In the genomic region with DNA sequence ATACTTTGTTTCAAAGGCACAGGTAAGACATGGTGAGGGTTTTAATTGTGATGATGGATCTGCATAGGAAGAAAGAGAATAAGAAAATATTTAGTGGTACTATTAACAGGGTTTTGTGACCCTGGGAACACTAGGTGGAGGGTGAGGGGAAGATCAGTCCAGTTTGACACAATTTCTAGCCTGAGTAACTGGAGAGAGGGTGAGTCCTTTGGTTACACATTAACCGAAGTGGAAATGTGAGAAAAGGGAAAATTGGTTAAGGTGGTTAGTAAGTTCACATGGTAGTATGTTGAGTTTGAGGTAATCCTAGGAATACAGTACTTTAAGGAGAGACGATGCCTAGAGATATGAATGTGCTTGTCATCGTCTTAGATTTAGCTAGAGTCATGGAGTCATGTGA, we compare ENCODE assay signal across 21 cellular contexts. TPM values are rescaled to one million over a fixed set of nuclear protein-coding genes. Genes with fewer than 3 reads are reported as not detected.
DNase-seq lines count a peak whose midpoint lies in the region; ATAC-seq and TF ChIP-seq lines count a peak whose summit lies in the region.
"Had no signal": no experiment of that assay in that cellular context is flagged by ENCODE, and none has a peak within 500 bp of the region (broad histone marks: within the 10 kb centered on the region; RNA-seq: fewer than 3 reads in every experiment).

No MANE protein-coding gene starts in this region.

- ATAC-seq in HG03460 (IDR thresholded peaks at IDR 0.05; ENCODE audit: unreplicated experiment) (no peak), GM19351 (IDR thresholded peaks at IDR 0.05; ENCODE audit: unreplicated experiment) (no peak)
- ATAC-seq: HCT116, K562 had no signal

- no peak overlapping the region for H3K4me3 Mint-ChIP-seq in Caco-2 (ENCODE audit: unreplicated experiment)
- H3K4me3 Mint-ChIP-seq: CD4-positive, alpha-beta T cell; HFFc6 had no signal

- no peaks in the 10 kb centered on the region for H3K9me3 ChIP-seq in Caco-2

- H3K4me3 ChIP-seq in epithelial cell of proximal tubule (ENCODE audit: low read depth, low read length) (no peak overlapping the region), Caco-2 (ENCODE audit: low read depth, low read length) (no peak overlapping the region)
- H3K4me3 ChIP-seq: K562 had no signal

- intact Hi-C loops in Caco-2 (cut with micrococcal nuclease; ENCODE audit: unreplicated experiment) = no loop called here

- BruUV-seq in Caco-2 (replicated peaks; lab: Mats Ljungman, UMichigan) = no TSS peak

- no peaks in the 10 kb centered on the region for H3K36me3 Mint-ChIP-seq in Caco-2 (ENCODE audit: insufficient read depth, unreplicated experiment)

- no peaks in the 10 kb centered on the region for H3K27me3 ChIP-seq in Caco-2 (replicated peaks; ENCODE audit: control insufficient read depth, insufficient read depth, low read length)

- no peaks in the 10 kb centered on the region for H3K4me1 ChIP-seq in Caco-2

- no peak overlapping the region for H3K27ac Mint-ChIP-seq in Caco-2 (ENCODE audit: unreplicated experiment)
- H3K27ac Mint-ChIP-seq: CD4-positive, alpha-beta T cell; HFFc6 had no signal

- no peaks in the 10 kb centered on the region for H3K9me3 Mint-ChIP-seq in Caco-2 (ENCODE audit: unreplicated experiment)
- H3K9me3 Mint-ChIP-seq: CD4-positive, alpha-beta T cell; HFFc6 had no signal

- H3K36me3 ChIP-seq in Caco-2 (ENCODE audit: control insufficient read depth, insufficient read depth, low read length) = no peaks in the 10 kb centered on the region

- H3K27me3 Mint-ChIP-seq in Caco-2 (ENCODE audit: insufficient read depth, unreplicated experiment) = peaks cover 31% of the 10 kb centered on the region

- H3K4me1 Mint-ChIP-seq in Caco-2 (ENCODE audit: low read depth, unreplicated experiment) = peaks cover 8% of the 10 kb centered on the region

- TF ChIP-seq CTCF in epithelial cell of proximal tubule (conservative IDR thresholded peaks at IDR 0.05; ENCODE audit: low read depth, low read length) = no peak
- TF ChIP-seq CTCF in Caco-2 (IDR thresholded peaks at IDR 0.05; ENCODE audit: insufficient read depth in 1 of 2, low read depth in 1 of 2, low read length in 1 of 2, severe bottlenecking in 1 of 2, unreplicated experiment in 1 of 2) = no peak

- CTCF ChIA-PET in Caco-2 (lab: Charles Lee) = no interaction called here

- DNase-seq in DMS53 treated with DMSO at 0.1 percent for 48 hours (lab: John Stamatoyannopoulos, UW; ENCODE audit: unreplicated experiment) = peak; percentile 29
- DNase-seq in epithelial cell of proximal tubule (ENCODE audit: low read depth) = peak; percentile 22
- DNase-seq in left kidney (ENCODE audit: low read depth, low spot score) = peak; percentile 60
- peak; percentile 56 for DNase-seq in renal cortical epithelial cell (ENCODE audit: low read depth)
- no peak for DNase-seq in OCI-M1 (lab: John Stamatoyannopoulos, UW)
- no peak for DNase-seq in Caco-2
- DNase-seq: ACHN; CD4-positive, alpha-beta T cell; DMS 273 treated with DMSO at 0.1 percent for 48 hours; DMS79; GDM1; GOT3; H7; HFFc6; IMR-90; Karpas-422 had no signal

- POLR2A ChIA-PET in Caco-2 (lab: Charles Lee) = no interaction called here

RNA-seq across cellular contexts. Expression of gene POU3F2, which starts 54.8 kb away (rescaled TPM):
- not detected in 2 replicates for total RNA-seq in epithelial cell of proximal tubule
- not detected in 2 replicates for total RNA-seq in renal cortical epithelial cell
- not detected in 2 replicates for total RNA-seq in Caco-2 (2022)
- total RNA-seq: CD4-positive, alpha-beta T cell; HT-29; IMR-90 had no signal

Comparison
In these comparisons a context has a peak if more than half of its experiments do, and no peak if none do; other contexts are left out.
1. DNase-seq: peak in DMS53 treated with DMSO at 0.1 percent for 48 hours (single experiment), epithelial cell of proximal tubule (single experiment), left kidney (single experiment) and renal cortical epithelial cell (single experiment); none in OCI-M1 (single experiment) and Caco-2 (0 of 2).